ENCODE assay signal across 21 cellular contexts in the genomic region with DNA sequence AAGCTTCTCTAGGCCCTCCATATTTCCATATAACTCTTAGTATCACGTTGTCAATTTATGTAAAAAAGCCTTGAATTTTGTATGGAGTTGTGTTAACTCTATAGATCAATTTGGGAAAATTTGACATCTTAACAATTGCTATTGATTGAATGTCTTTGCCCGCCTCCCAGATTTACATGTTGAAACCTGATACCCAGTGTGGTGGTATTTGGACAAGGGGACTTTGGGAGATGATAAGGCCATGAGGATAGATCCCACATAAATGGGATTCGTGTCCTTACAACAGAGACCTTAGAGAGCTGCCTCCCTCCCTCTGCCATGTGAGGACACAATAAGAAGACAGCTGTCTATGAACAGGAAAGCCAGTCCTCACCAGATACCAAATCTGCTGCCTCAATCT. TPM values are rescaled to one million over a fixed set of nuclear protein-coding genes. Genes with fewer than 3 reads are reported as not detected.
A peak's percentile ranks its signal among the peaks of the same experiment; 100 is the strongest.
DNase-seq lines count a peak whose midpoint lies in the region; TF ChIP-seq lines count a peak whose summit lies in the region.
"Had no signal": no experiment of that assay in that cellular context is flagged by ENCODE, and none has a peak within 500 bp of the region (broad histone marks: within the 10 kb centered on the region; RNA-seq: fewer than 3 reads in every experiment).

No MANE protein-coding gene starts in this region.

- DNase-seq in H7: peak; percentile 42
- peak; percentile 2 for DNase-seq in coronary artery (ENCODE audit: low spot score)
- peak; percentile 41 for DNase-seq in myocyte (ENCODE audit: low read depth)
- peak; percentile 19 for DNase-seq in ureter (ENCODE audit: low spot score)
- no peak for DNase-seq in NCI-H2227 (lab: John Stamatoyannopoulos, UW; ENCODE audit: unreplicated experiment)
- DNase-seq in SIG-M5 treated with dmso at 0.1 percent for 504 hours (lab: John Stamatoyannopoulos, UW; ENCODE audit: unreplicated experiment): no peak
- DNase-seq in substantia nigra (lab: John Stamatoyannopoulos, UW): no peak
- DNase-seq: ACHN; BE2C; C1 segment of cervical spinal cord; CD4-positive, CD25-positive, alpha-beta regulatory T cell; CD8-positive, alpha-beta memory T cell; COR-L47; DMS 273 treated with DMSO at 0.1 percent for 48 hours; DMS53; DND-41; EL; IMR-90 had no signal

- no peaks in the 10 kb centered on the region for H3K27me3 ChIP-seq in H7 (ENCODE audit: control insufficient read depth, insufficient read depth, low read length)
- H3K27me3 ChIP-seq: BE2C had no signal

- no peak for TF ChIP-seq CTCF in coronary artery (IDR thresholded peaks at IDR 0.05)

- H3K4me3 ChIP-seq in H7 (ENCODE audit: insufficient read depth, low read depth, low read length): no peak overlapping the region
- H3K4me3 ChIP-seq in coronary artery: no peak overlapping the region
- H3K4me3 ChIP-seq: GM12878, HAP-1 had no signal

- H3K27ac ChIP-seq in coronary artery (no peak overlapping the region), substantia nigra (ENCODE audit: low read depth, low read length, poor library complexity, severe bottlenecking) (no peak overlapping the region)
- H3K27ac ChIP-seq: HL-60 had no signal

- no peaks in the 10 kb centered on the region for H3K36me3 ChIP-seq in H7 (replicated peaks; ENCODE audit: control insufficient read depth, insufficient read depth, low read length)
- H3K36me3 ChIP-seq: BE2C, HAP-1 had no signal

RNA-seq across cellular contexts. Expression of a gene that starts 21.1 kb away (rescaled TPM):
- total RNA-seq in H7 (2014; rRNA removed; shearing (Covaris generic)): 30.3 and 30.5 TPM in 2 replicates
- total RNA-seq in myocyte: 50.2 and 53.5 TPM in 2 replicates
- 152 TPM for polyA plus RNA-seq in myocyte (2012)
- 97.6 TPM for total RNA-seq in ureter

Comparison
In these comparisons a context has a peak if more than half of its experiments do, and no peak if none do; other contexts are left out.
1. DNase-seq: peak in H7 (single experiment), coronary artery (single experiment), myocyte (single experiment) and ureter (single experiment); none in NCI-H2227 (single experiment), SIG-M5 treated with dmso at 0.1 percent for 504 hours (single experiment) and substantia nigra (0 of 49).